Comparison of ENCODE assay signal across 11 cellular contexts in genomic region chr18:54742654-54743053, GRCh38.
A peak's percentile ranks its signal among the peaks of the same experiment; 100 is the strongest.
DNase-seq lines count a peak whose midpoint lies in the region; ATAC-seq and TF ChIP-seq lines count a peak whose summit lies in the region.
"Had no signal": no experiment of that assay in that cellular context is flagged by ENCODE, and none has a peak within 500 bp of the region (broad histone marks: within the 10 kb centered on the region; RNA-seq: fewer than 3 reads in every experiment).

No MANE protein-coding gene starts in this region.

- no peaks in the 10 kb centered on the region for H3K27me3 ChIP-seq in ovary

- TF ChIP-seq POLR2A in ovary (IDR thresholded peaks at IDR 0.05), result no peak

- H3K4me3 ChIP-seq in AG09309 (ENCODE audit: control insufficient read depth, low read depth, low read length), result no peak overlapping the region
- H3K4me3 ChIP-seq in fibroblast of villous mesenchyme (ENCODE audit: low read depth, low read length), result no peak overlapping the region
- no peak overlapping the region for H3K4me3 ChIP-seq in ovary

- no peaks in the 10 kb centered on the region for H3K36me3 ChIP-seq in ovary

- peaks cover 2% of the 10 kb centered on the region for H3K4me1 ChIP-seq in ovary (ENCODE audit: insufficient read depth)

- intact Hi-C loops in ovary (cut with DNase I), result no loop called here

- peak; percentile 62 for ATAC-seq in SK-N-SH treated with all-trans-retinoic acid at 6 μM for 48 hours
- no peak for ATAC-seq in GM19467 (IDR thresholded peaks at IDR 0.05; ENCODE audit: unreplicated experiment)
- ATAC-seq: activated T-cell treated with anti-CD3 and anti-CD28 coated beads, Interleukin-2, amount 50 U/mL, for 72 hours; HCT116 had no signal

- no peaks in the 10 kb centered on the region for H3K9me3 ChIP-seq in ovary

- H3K27ac ChIP-seq in ovary, result no peak overlapping the region

- TF ChIP-seq CTCF in AG09309 (IDR thresholded peaks at IDR 0.05; ENCODE audit: control insufficient read depth, insufficient read depth, low read depth, low read length, missing control alignments) (peak; percentile 18), fibroblast of villous mesenchyme (IDR thresholded peaks at IDR 0.05; ENCODE audit: insufficient read depth, low read depth, low read length) (peak; percentile 13), ovary (IDR thresholded peaks at IDR 0.05) (no peak)

- DNase-seq in AG09309 (ENCODE audit: low read depth) (peak; percentile 97), fibroblast of villous mesenchyme (ENCODE audit: low read depth) (peak; percentile 99), ovary (peak; percentile 63 to 72 (median 67)), GF-D8 (lab: John Stamatoyannopoulos, UW) (no peak), DMS153 (lab: John Stamatoyannopoulos, UW) (no peak)
- DNase-seq in activated CD4-positive, alpha-beta T cell treated with anti-CD3 and anti-CD28 coated beads, Interleukin-2, amount 50 U/mL, for 48 hours, result no peak
- DNase-seq: activated T-cell treated with anti-CD3 and anti-CD28 coated beads, Interleukin-2, amount 50 U/mL, for 72 hours; CD4-positive, alpha-beta memory T cell had no signal

- no peak for TF ChIP-seq EP300 in ovary (IDR thresholded peaks at IDR 0.05)

TF ChIP-seq in SK-N-SH treated with all-trans-retinoic acid at 6 μM for 48 hours, 23 proteins besides CTCF, POLR2A, EP300 and RAD21:
- TF ChIP-seq, protein P1, sequence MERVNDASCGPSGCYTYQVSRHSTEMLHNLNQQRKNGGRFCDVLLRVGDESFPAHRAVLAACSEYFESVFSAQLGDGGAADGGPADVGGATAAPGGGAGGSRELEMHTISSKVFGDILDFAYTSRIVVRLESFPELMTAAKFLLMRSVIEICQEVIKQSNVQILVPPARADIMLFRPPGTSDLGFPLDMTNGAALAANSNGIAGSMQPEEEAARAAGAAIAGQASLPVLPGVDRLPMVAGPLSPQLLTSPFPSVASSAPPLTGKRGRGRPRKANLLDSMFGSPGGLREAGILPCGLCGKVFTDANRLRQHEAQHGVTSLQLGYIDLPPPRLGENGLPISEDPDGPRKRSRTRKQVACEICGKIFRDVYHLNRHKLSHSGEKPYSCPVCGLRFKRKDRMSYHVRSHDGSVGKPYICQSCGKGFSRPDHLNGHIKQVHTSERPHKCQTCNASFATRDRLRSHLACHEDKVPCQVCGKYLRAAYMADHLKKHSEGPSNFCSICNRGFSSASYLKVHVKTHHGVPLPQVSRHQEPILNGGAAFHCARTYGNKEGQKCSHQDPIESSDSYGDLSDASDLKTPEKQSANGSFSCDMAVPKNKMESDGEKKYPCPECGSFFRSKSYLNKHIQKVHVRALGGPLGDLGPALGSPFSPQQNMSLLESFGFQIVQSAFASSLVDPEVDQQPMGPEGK (CRISPR knock-in tag; IDR thresholded peaks at IDR 0.05; ENCODE audit: borderline replicate concordance), result no peak
- no peak for TF ChIP-seq ZFP30 (CRISPR knock-in tag; IDR thresholded peaks at IDR 0.05)
- no peak for TF ChIP-seq PPARA (CRISPR knock-in tag; IDR thresholded peaks at IDR 0.05; ENCODE audit: borderline replicate concordance)
- TF ChIP-seq ESRRG (CRISPR knock-in tag; IDR thresholded peaks at IDR 0.05), result no peak
- TF ChIP-seq BACH2 (CRISPR knock-in tag; IDR thresholded peaks at IDR 0.05; ENCODE audit: borderline replicate concordance), result no peak
- no peak for TF ChIP-seq ZC3H10 (CRISPR knock-in tag; IDR thresholded peaks at IDR 0.05)
- no peak for TF ChIP-seq TOX (CRISPR knock-in tag; IDR thresholded peaks at IDR 0.05; ENCODE audit: borderline replicate concordance)
- no peak for TF ChIP-seq CSDC2 (CRISPR knock-in tag; IDR thresholded peaks at IDR 0.05)
- TF ChIP-seq, protein P2, sequence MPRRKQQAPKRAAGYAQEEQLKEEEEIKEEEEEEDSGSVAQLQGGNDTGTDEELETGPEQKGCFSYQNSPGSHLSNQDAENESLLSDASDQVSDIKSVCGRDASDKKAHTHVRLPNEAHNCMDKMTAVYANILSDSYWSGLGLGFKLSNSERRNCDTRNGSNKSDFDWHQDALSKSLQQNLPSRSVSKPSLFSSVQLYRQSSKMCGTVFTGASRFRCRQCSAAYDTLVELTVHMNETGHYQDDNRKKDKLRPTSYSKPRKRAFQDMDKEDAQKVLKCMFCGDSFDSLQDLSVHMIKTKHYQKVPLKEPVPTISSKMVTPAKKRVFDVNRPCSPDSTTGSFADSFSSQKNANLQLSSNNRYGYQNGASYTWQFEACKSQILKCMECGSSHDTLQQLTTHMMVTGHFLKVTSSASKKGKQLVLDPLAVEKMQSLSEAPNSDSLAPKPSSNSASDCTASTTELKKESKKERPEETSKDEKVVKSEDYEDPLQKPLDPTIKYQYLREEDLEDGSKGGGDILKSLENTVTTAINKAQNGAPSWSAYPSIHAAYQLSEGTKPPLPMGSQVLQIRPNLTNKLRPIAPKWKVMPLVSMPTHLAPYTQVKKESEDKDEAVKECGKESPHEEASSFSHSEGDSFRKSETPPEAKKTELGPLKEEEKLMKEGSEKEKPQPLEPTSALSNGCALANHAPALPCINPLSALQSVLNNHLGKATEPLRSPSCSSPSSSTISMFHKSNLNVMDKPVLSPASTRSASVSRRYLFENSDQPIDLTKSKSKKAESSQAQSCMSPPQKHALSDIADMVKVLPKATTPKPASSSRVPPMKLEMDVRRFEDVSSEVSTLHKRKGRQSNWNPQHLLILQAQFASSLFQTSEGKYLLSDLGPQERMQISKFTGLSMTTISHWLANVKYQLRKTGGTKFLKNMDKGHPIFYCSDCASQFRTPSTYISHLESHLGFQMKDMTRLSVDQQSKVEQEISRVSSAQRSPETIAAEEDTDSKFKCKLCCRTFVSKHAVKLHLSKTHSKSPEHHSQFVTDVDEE (CRISPR knock-in tag; IDR thresholded peaks at IDR 0.05), result no peak
- no peak for TF ChIP-seq RARB (CRISPR knock-in tag; IDR thresholded peaks at IDR 0.05)
- no peak for TF ChIP-seq CSRNP3 (CRISPR knock-in tag; IDR thresholded peaks at IDR 0.05)
- TF ChIP-seq ZNF8 (CRISPR knock-in tag; IDR thresholded peaks at IDR 0.05), result no peak
- TF ChIP-seq ZFP3 (CRISPR knock-in tag; IDR thresholded peaks at IDR 0.05), result no peak
- TF ChIP-seq OSR1 (CRISPR knock-in tag; IDR thresholded peaks at IDR 0.05), result no peak
- no peak for TF ChIP-seq ZNF565 (CRISPR knock-in tag; conservative IDR thresholded peaks at IDR 0.05; ENCODE audit: low read depth)
- no peak for TF ChIP-seq GLIS3 (CRISPR knock-in tag; IDR thresholded peaks at IDR 0.05)
- TF ChIP-seq ARNTL (CRISPR knock-in tag; IDR thresholded peaks at IDR 0.05; ENCODE audit: borderline replicate concordance, low read depth), result no peak
- no peak for TF ChIP-seq ZNF70 (CRISPR knock-in tag; IDR thresholded peaks at IDR 0.05)
- TF ChIP-seq POU6F1 (CRISPR knock-in tag; IDR thresholded peaks at IDR 0.05; ENCODE audit: borderline replicate concordance, low read depth), result no peak
- TF ChIP-seq, protein P3, sequence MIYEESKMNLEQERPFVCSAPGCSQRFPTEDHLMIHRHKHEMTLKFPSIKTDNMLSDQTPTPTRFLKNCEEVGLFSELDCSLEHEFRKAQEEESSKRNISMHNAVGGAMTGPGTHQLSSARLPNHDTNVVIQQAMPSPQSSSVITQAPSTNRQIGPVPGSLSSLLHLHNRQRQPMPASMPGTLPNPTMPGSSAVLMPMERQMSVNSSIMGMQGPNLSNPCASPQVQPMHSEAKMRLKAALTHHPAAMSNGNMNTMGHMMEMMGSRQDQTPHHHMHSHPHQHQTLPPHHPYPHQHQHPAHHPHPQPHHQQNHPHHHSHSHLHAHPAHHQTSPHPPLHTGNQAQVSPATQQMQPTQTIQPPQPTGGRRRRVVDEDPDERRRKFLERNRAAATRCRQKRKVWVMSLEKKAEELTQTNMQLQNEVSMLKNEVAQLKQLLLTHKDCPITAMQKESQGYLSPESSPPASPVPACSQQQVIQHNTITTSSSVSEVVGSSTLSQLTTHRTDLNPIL (CRISPR knock-in tag; IDR thresholded peaks at IDR 0.05; ENCODE audit: low read depth), result no peak

Comparison
In these comparisons a context has a peak if more than half of its experiments do, and no peak if none do; other contexts are left out.
1. DNase-seq: peak in AG09309 (single experiment), fibroblast of villous mesenchyme (single experiment) and ovary (5 of 5); none in activated CD4-positive, alpha-beta T cell treated with anti-CD3 and anti-CD28 coated beads, Interleukin-2, amount 50 U/mL, for 48 hours (0 of 2), GF-D8 (single experiment) and DMS153 (single experiment).
2. CTCF ChIP-seq: peak in AG09309 (single experiment) and fibroblast of villous mesenchyme (single experiment); none in ovary (0 of 3).